In the genomic region with DNA sequence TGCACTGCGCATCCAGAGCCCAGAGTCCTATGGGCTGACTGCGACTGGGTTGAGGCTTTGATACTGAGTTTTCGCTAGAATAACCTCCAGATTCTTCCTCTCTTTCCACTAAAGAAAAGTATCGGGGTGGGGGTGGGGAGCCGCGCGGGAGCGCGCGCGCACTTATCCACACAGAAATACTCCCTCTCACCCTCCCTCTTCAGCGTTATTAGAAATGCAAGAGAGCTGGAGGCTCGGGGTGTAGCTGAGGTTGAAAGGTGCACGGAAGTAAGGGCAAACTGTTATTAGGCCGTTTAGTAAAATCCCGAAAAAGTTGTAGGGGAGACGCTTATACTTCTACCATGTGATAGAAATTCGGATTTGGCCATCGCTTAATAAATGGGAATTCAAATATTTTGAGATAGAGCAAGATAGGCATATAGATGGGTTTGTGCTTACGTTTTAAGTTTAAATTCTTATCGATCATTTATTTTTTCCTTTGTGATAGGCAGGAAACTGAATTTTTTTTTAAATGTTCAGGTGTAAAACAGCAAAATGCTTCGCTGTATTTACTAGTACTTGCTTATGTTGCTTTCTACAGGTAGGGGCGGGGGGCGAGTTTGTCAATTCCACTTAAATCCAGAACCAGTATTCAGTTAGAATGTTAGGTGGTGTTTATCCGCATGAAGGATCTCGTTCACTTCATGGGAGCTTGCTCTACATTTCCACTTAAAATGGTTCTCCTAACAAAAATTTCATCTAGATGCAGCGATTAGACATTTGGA, we compare ENCODE assay signal across 8 cellular contexts. TPM values are rescaled to one million over a fixed set of nuclear protein-coding genes. Genes with fewer than 3 reads are reported as not detected.
A peak's percentile ranks its signal among the peaks of the same experiment; 100 is the strongest.
DNase-seq lines count a peak whose midpoint lies in the region; ATAC-seq, FAIRE-seq and TF ChIP-seq lines count a peak whose summit lies in the region.

No MANE protein-coding gene starts in this region.

- no peaks in the 10 kb centered on the region for H3F3A ChIP-seq in PC-3 (ENCODE audit: low read length, unreplicated experiment)
- H3F3A ChIP-seq in smooth muscle cell (ENCODE audit: low read depth), result peaks cover 15% of the 10 kb centered on the region

- no peaks in the 10 kb centered on the region for H3K27me3 ChIP-seq in PC-3 (ENCODE audit: low read length)
- H3K27me3 ChIP-seq in bronchial epithelial cell (ENCODE audit: control insufficient read depth, insufficient read depth, low read length), result no peaks in the 10 kb centered on the region
- H3K27me3 ChIP-seq in smooth muscle cell (ENCODE audit: low read depth), result no peaks in the 10 kb centered on the region

- no peak for TF ChIP-seq CTCF in PC-3 (conservative IDR thresholded peaks at IDR 0.05; ENCODE audit: low read depth, low read length)
- no peak for TF ChIP-seq CTCF in bronchial epithelial cell (IDR thresholded peaks at IDR 0.05; ENCODE audit: insufficient read depth, low read length, severe bottlenecking)
- TF ChIP-seq CTCF in smooth muscle cell (IDR thresholded peaks at IDR 0.05; ENCODE audit: borderline replicate concordance, insufficient read depth, poor library complexity, severe bottlenecking), result no peak

- intact Hi-C loops in PC-3 (cut with micrococcal nuclease), result loop anchor here (2.0 to 10.0 kb wide), 3 partner anchors 57 to 294 kb away; no protein-coding TSS in a partner anchor

- peaks cover 77% of the 10 kb centered on the region for H3K79me2 ChIP-seq in PC-3 (ENCODE audit: low read length)
- H3K79me2 ChIP-seq in smooth muscle cell (ENCODE audit: low read depth), result peaks cover 78% of the 10 kb centered on the region

- DNase-seq in SIG-M5 treated with dmso at 0.1 percent for 504 hours (lab: John Stamatoyannopoulos, UW; ENCODE audit: unreplicated experiment), result peak; percentile 29
- no peak for DNase-seq in SIG-M5 (lab: John Stamatoyannopoulos, UW)
- DNase-seq in PC-3, result peak; percentile 39
- no peak for DNase-seq in bronchial epithelial cell (ENCODE audit: low read depth)
- peak; percentile 22 for DNase-seq in smooth muscle cell (lab: John Stamatoyannopoulos, UW; ENCODE audit: unreplicated experiment)

- H3K9me3 ChIP-seq in PC-3 (ENCODE audit: low read length) (no peaks in the 10 kb centered on the region), smooth muscle cell (replicated peaks; ENCODE audit: low read depth) (no peaks in the 10 kb centered on the region)

- H3K4me3 ChIP-seq in PC-3 (ENCODE audit: low read length) (peak overlapping the region; percentile 93), bronchial epithelial cell (ENCODE audit: low read depth, low read length) (peak overlapping the region; percentile 77), smooth muscle cell (peak overlapping the region; percentile 95)

- BruUV-seq in PC-3 (replicated peaks; lab: Mats Ljungman, UMichigan), result TSS peak; percentile 39

- WGBS in smooth muscle cell (ENCODE audit: low lambda C conversion rate), result 2% methylated on average over 27 of the region's 27 CpGs

- peaks cover 32% of the 10 kb centered on the region for H4K20me1 ChIP-seq in PC-3 (ENCODE audit: low read length)
- peaks cover 52% of the 10 kb centered on the region for H4K20me1 ChIP-seq in smooth muscle cell (ENCODE audit: low read depth)

- H3K36me3 ChIP-seq in PC-3 (ENCODE audit: low read depth, low read length) (no peaks in the 10 kb centered on the region), bronchial epithelial cell (ENCODE audit: control insufficient read depth, insufficient read depth, low read length) (no peaks in the 10 kb centered on the region), smooth muscle cell (ENCODE audit: low read depth) (no peaks in the 10 kb centered on the region)

- peak overlapping the region; percentile 57 for H3K27ac ChIP-seq in PC-3 (ENCODE audit: low read length)
- peak overlapping the region; percentile 93 for H3K27ac ChIP-seq in smooth muscle cell (ENCODE audit: low read depth)

- H3K9ac ChIP-seq in PC-3 (ENCODE audit: low read length) (peak overlapping the region; percentile 86), smooth muscle cell (ENCODE audit: low read depth) (peak overlapping the region; percentile 94)

- H3K4me2 ChIP-seq in PC-3 (ENCODE audit: low read length) (peak overlapping the region; percentile 87), smooth muscle cell (peak overlapping the region; percentile 92)

- ATAC-seq in HG03460 (IDR thresholded peaks at IDR 0.05; ENCODE audit: unreplicated experiment) (peak; percentile 11), PC-3 (peak; percentile 2; the same call in 1 of the 2 replicates), HG03097 (IDR thresholded peaks at IDR 0.05; ENCODE audit: low FRiP score, unreplicated experiment) (no peak)

- CTCF ChIA-PET in PC-3 (lab: Charles Lee), result no interaction called here

- FAIRE-seq in bronchial epithelial cell (lab: Jason Lieb, UNC) (no peak), islet of Langerhans (lab: Jason Lieb, UNC) (peak; percentile 69)

- H3K4me1 ChIP-seq in PC-3 (ENCODE audit: insufficient read depth, low read length) (peaks cover 38% of the 10 kb centered on the region), smooth muscle cell (ENCODE audit: low read depth) (peaks cover 49% of the 10 kb centered on the region)

- H2AFZ ChIP-seq in PC-3 (ENCODE audit: low read length), result peak overlapping the region; percentile 50
- no peak overlapping the region for H2AFZ ChIP-seq in smooth muscle cell (ENCODE audit: low read depth)

- POLR2A ChIA-PET in PC-3 (lab: Charles Lee; ENCODE audit: unreplicated experiment), result interaction anchor here (0.6 to 0.7 kb wide), 2 partner anchors 138 to 176 kb away, joined by 5 to 6 read pairs; no protein-coding TSS in a partner anchor

- H3K9me2 ChIP-seq in PC-3 (replicated peaks; ENCODE audit: low read length), result no peaks in the 10 kb centered on the region

RNA-seq across cellular contexts. Expression of gene ARHGAP5, which starts 1.1 kb away (rescaled TPM):
- total RNA-seq in PC-3 (2014; rRNA removed), result 46.4 and 62.1 TPM in 2 replicates
- total RNA-seq in bronchial epithelial cell, result 139 and 150 TPM in 2 replicates
- total RNA-seq in smooth muscle cell, result 217 and 298 TPM in 2 replicates
- 24.1 and 24.9 TPM in 2 replicates for polyA plus RNA-seq in smooth muscle cell

Comparison
In these comparisons a context has a peak if more than half of its experiments do, and no peak if none do; other contexts are left out.
1. DNase-seq: peak in SIG-M5 treated with dmso at 0.1 percent for 504 hours (single experiment), PC-3 (single experiment) and smooth muscle cell (single experiment); none in SIG-M5 (single experiment) and bronchial epithelial cell (single experiment).
2. Peak in every context shown above with its lines, with median percentiles within 50 percentile points of each other: H3K4me3 ChIP-seq.